Comparison of ENCODE assay signal across 14 cellular contexts in genomic region chr10:12768156-12768731, GRCh38.
DNase-seq lines count a peak whose midpoint lies in the region; ATAC-seq, FAIRE-seq and TF ChIP-seq lines count a peak whose summit lies in the region.
"Had no signal": no experiment of that assay in that cellular context is flagged by ENCODE, and none has a peak within 500 bp of the region (broad histone marks: within the 10 kb centered on the region; RNA-seq: fewer than 3 reads in every experiment).

No MANE protein-coding gene starts in this region.

- H3K36me3 ChIP-seq in mammary epithelial cell (ENCODE audit: insufficient read depth, low read length) (no peaks in the 10 kb centered on the region), bronchial epithelial cell (ENCODE audit: control insufficient read depth, insufficient read depth, low read length) (no peaks in the 10 kb centered on the region)
- H3K36me3 ChIP-seq: neutrophil had no signal

- no peak overlapping the region for H3K4me3 ChIP-seq in mammary epithelial cell (replicated peaks in 1 of 3; ENCODE audit: insufficient read depth in 1 of 3, low read depth in 2 of 3, low read length in 3 of 3)
- H3K4me3 ChIP-seq in bronchial epithelial cell (ENCODE audit: low read depth, low read length) = no peak overlapping the region
- H3K4me3 ChIP-seq: gastroesophageal sphincter had no signal

- POLR2A ChIA-PET in MCF 10A (lab: Yijun Ruan, JAX) = no interaction called here
- POLR2A ChIA-PET in T-cell (lab: Charles Lee) = interaction anchor here in 1 of 2 donors (0.6 kb wide), 1 partner anchor 26 kb away, joined by 5 read pairs; no protein-coding TSS in a partner anchor

- no TSS peak for BruUV-seq in mammary epithelial cell (replicated peaks; lab: Mats Ljungman, UMichigan)
- no TSS peak for BruUV-seq in MCF 10A (replicated peaks; lab: Mats Ljungman, UMichigan)

- CTCF ChIA-PET in mammary epithelial cell (lab: Charles Lee; ENCODE audit: low non-redundant PET) = no interaction called here
- CTCF ChIA-PET in MCF 10A (lab: Yijun Ruan, JAX) = interaction anchor here (0.6 to 1.4 kb wide), 3 partner anchors 12 to 16 kb away, joined by 3 to 6 read pairs (median 3); no protein-coding TSS in a partner anchor
- CTCF ChIA-PET in T-cell (lab: Charles Lee) = no interaction called here

- H3K27ac ChIP-seq in mammary epithelial cell (ENCODE audit: insufficient read depth, low read depth, low read length) = no peak overlapping the region
- H3K27ac ChIP-seq: gastroesophageal sphincter, neutrophil had no signal

- H3K36me3 Mint-ChIP-seq in MCF 10A (ENCODE audit: insufficient read depth, unreplicated experiment) = no peaks in the 10 kb centered on the region
- H3K36me3 Mint-ChIP-seq in T-cell = peaks cover 33% of the 10 kb centered on the region

- H3K27me3 ChIP-seq in mammary epithelial cell (ENCODE audit: insufficient read depth, low read length) = no peaks in the 10 kb centered on the region
- no peaks in the 10 kb centered on the region for H3K27me3 ChIP-seq in bronchial epithelial cell (ENCODE audit: control insufficient read depth, insufficient read depth, low read length)
- H3K27me3 ChIP-seq: gastroesophageal sphincter, neutrophil had no signal

- TF ChIP-seq CTCF in mammary epithelial cell (conservative IDR thresholded peaks at IDR 0.05 in 1 of 2, IDR thresholded peaks at IDR 0.05 in 1 of 2; ENCODE audit: extremely low read depth in 1 of 2, insufficient read depth in 1 of 2, low read depth in 1 of 2, low read length in 2 of 2) = no peak
- no peak for TF ChIP-seq CTCF in MCF 10A (IDR thresholded peaks at IDR 0.05; ENCODE audit: unreplicated experiment)
- no peak for TF ChIP-seq CTCF in bronchial epithelial cell (IDR thresholded peaks at IDR 0.05; ENCODE audit: insufficient read depth, low read length, severe bottlenecking)

- in situ Hi-C loops in mammary epithelial cell (cut with MboI; ENCODE audit: low sequenced_read_pairs in 2 of 2) = no loop called here

- ATAC-seq in T-cell (replicated peaks in 1 of 4) = no peak
- ATAC-seq: CD8-positive, alpha-beta T cell; gastroesophageal sphincter had no signal

- no peaks in the 10 kb centered on the region for H3K9me3 ChIP-seq in mammary epithelial cell (replicated peaks; ENCODE audit: insufficient read depth, low read length)
- H3K9me3 ChIP-seq: gastroesophageal sphincter, neutrophil had no signal

- H2AFZ ChIP-seq in mammary epithelial cell (ENCODE audit: low read depth, low read length) = no peak overlapping the region

- dilution Hi-C loops in mammary epithelial cell (cut with HindIII; ENCODE audit: low sequenced_read_pairs) = no loop called here

- FAIRE-seq in bronchial epithelial cell (lab: Jason Lieb, UNC) = no peak

- H3K4me1 ChIP-seq in mammary epithelial cell (ENCODE audit: insufficient read depth, low read length) = no peaks in the 10 kb centered on the region
- H3K4me1 ChIP-seq: gastroesophageal sphincter had no signal

- H3K9ac ChIP-seq in mammary epithelial cell (ENCODE audit: insufficient read depth, low read length) = no peak overlapping the region

- H3K9me3 Mint-ChIP-seq in MCF 10A (ENCODE audit: unreplicated experiment) (no peaks in the 10 kb centered on the region), T-cell (no peaks in the 10 kb centered on the region)
- H3K9me3 Mint-ChIP-seq: activated CD4-positive, alpha-beta T cell treated with anti-CD3 and anti-CD28 coated beads, Interleukin-2, amount 10 ng/mL, durations not matched to agents 7 days and 5 days; CD8-positive, alpha-beta T cell had no signal

- no peaks in the 10 kb centered on the region for H4K20me1 ChIP-seq in mammary epithelial cell (ENCODE audit: insufficient read depth, low read length)

- H3K4me3 Mint-ChIP-seq in MCF 10A (ENCODE audit: unreplicated experiment) = no peak overlapping the region
- H3K4me3 Mint-ChIP-seq in T-cell = no peak overlapping the region
- H3K4me3 Mint-ChIP-seq: activated CD4-positive, alpha-beta T cell treated with anti-CD3 and anti-CD28 coated beads, Interleukin-2, amount 10 ng/mL, durations not matched to agents 7 days and 5 days; CD8-positive, alpha-beta T cell had no signal

- DNase-seq in mammary epithelial cell = peak; percentile 61
- no peak for DNase-seq in MCF 10A (ENCODE audit: unreplicated experiment)
- peak; percentile 74 for DNase-seq in bronchial epithelial cell (ENCODE audit: low read depth)
- DNase-seq in kidney glomerular epithelial cell (lab: John Stamatoyannopoulos, UW) = peak; percentile 65
- DNase-seq in DMS79 treated with DMSO at 0.1 percent for 48 hours (lab: John Stamatoyannopoulos, UW) = no peak
- DNase-seq in medulla oblongata (ENCODE audit: extremely low spot score) = no peak
- DNase-seq in T-cell = no peak
- DNase-seq in NCI-H526 treated with DMSO at 0.1 percent for 48 hours (lab: John Stamatoyannopoulos, UW) = no peak
- DNase-seq: 8988T; activated CD4-positive, alpha-beta T cell treated with anti-CD3 and anti-CD28 coated beads, Interleukin-2, amount 10 ng/mL, durations not matched to agents 7 days and 5 days; aorta; CD8-positive, alpha-beta T cell had no signal

- H3K4me2 ChIP-seq in mammary epithelial cell (ENCODE audit: insufficient read depth, low read depth, low read length) = no peak overlapping the region

- H3K27ac Mint-ChIP-seq in MCF 10A (ENCODE audit: low read depth, unreplicated experiment) (no peak overlapping the region), T-cell (no peak overlapping the region)
- H3K27ac Mint-ChIP-seq: activated CD4-positive, alpha-beta T cell treated with anti-CD3 and anti-CD28 coated beads, Interleukin-2, amount 10 ng/mL, durations not matched to agents 7 days and 5 days; CD8-positive, alpha-beta T cell had no signal

- intact Hi-C loops in mammary epithelial cell (cut with micrococcal nuclease) (no loop called here), MCF 10A (cut with micrococcal nuclease) (no loop called here)

- H3K79me2 ChIP-seq in mammary epithelial cell (ENCODE audit: insufficient read depth, low read length) = no peaks in the 10 kb centered on the region

- H3K4me1 Mint-ChIP-seq in MCF 10A (ENCODE audit: insufficient read depth, unreplicated experiment) (no peaks in the 10 kb centered on the region), T-cell (peaks cover 0 to 8% (median 0%) of the 10 kb centered on the region in 3 donors)
- H3K4me1 Mint-ChIP-seq: activated CD4-positive, alpha-beta T cell treated with anti-CD3 and anti-CD28 coated beads, Interleukin-2, amount 10 ng/mL, durations not matched to agents 7 days and 5 days had no signal

- WGBS in mammary epithelial cell (ENCODE audit: low coverage, missing lambda C conversion rate) = 79% methylated on average over 12 of the region's 12 CpGs

- H3K27me3 Mint-ChIP-seq in MCF 10A (ENCODE audit: insufficient read depth, unreplicated experiment) (no peaks in the 10 kb centered on the region), T-cell (no peaks in the 10 kb centered on the region)
- H3K27me3 Mint-ChIP-seq: activated CD4-positive, alpha-beta T cell treated with anti-CD3 and anti-CD28 coated beads, Interleukin-2, amount 10 ng/mL, durations not matched to agents 7 days and 5 days had no signal

Comparison
In these comparisons a context has a peak if more than half of its experiments do, and no peak if none do; other contexts are left out.
1. DNase-seq: peak in mammary epithelial cell (single experiment), bronchial epithelial cell (single experiment) and kidney glomerular epithelial cell (single experiment); none in MCF 10A (single experiment), DMS79 treated with DMSO at 0.1 percent for 48 hours (single experiment), medulla oblongata (single experiment), T-cell (0 of 34) and NCI-H526 treated with DMSO at 0.1 percent for 48 hours (single experiment).